25 cellular contexts compared by ENCODE assay signal in the genomic region with DNA sequence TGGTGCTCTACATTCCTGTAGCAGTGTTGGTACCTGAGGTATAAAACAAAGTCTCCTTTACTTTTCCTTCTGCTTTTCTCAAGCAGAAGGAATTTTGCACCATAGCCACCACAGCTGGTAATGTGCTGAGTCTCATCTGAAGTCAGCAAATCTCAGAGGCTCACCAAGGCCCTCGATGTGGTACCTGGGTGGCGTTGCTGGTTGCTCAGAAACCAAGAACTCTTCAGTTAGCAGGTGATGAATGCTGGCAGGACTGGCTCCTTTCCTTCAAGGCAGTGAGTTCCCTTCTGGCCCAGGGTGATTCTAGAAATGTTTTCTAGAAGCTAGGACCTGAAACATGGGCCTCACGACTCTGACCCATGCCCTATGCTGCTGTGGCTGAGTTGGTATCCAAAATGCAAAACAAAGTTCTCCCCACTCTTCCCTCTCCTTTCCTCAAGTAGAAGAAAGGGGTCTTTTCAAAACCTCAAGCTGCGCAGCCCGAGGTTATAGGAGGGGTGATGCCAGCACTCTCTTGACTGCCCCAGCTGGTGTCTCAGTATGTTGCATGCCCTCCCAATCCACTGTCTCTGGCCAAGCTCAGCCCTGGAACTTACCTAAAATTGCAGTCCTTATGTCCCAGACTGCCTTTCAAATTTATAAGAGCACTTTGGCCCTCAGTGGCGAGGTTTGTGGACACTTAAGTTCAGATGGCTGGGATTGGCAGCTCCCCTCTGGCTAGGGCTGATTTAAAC.
"Had no signal": no experiment of that assay in that cellular context is flagged by ENCODE, and none has a peak within 500 bp of the region (broad histone marks: within the 10 kb centered on the region; RNA-seq: fewer than 3 reads in every experiment).

No MANE protein-coding gene starts in this region.

- H3K27ac ChIP-seq: left ventricle myocardium inferior, neutrophil, ovary, right atrium auricular region, right lobe of liver, suprapubic skin, thoracic aorta, tibial artery, upper lobe of right lung had no signal

- H3K4me3 Mint-ChIP-seq: immature natural killer cell; naive thymus-derived CD4-positive, alpha-beta T cell; natural killer cell treated with Interleukin-12 subunit alpha and Interleukin-12 subunit beta and Interleukin-15 and Interleukin-18, amount 100 ng/mL, for 72 hours; stimulated activated naive B cell treated with anti-CD40 and anti-IgM and Interleukin-4, amounts not matched to agents 10 μg/mL and 1 μg/mL and 100 μg/mL, for 72 hours; stimulated activated naive CD8-positive, alpha-beta T cell treated with anti-CD3 and anti-CD28 coated beads, Interleukin-15, Interleukin-2, amounts not matched to agents 100 ng/mL and 50 ng/mL, for 24 hours had no signal

- H3K27me3 Mint-ChIP-seq: naive thymus-derived CD4-positive, alpha-beta T cell; natural killer cell treated with Interleukin-12 subunit alpha and Interleukin-12 subunit beta and Interleukin-15 and Interleukin-18, amount 100 ng/mL, for 72 hours; stimulated activated naive B cell treated with anti-CD40 and anti-IgM and Interleukin-4, amounts not matched to agents 10 μg/mL and 1 μg/mL and 100 μg/mL, for 72 hours; stimulated activated naive CD8-positive, alpha-beta T cell treated with anti-CD3 and anti-CD28 coated beads, Interleukin-15, Interleukin-2, amounts not matched to agents 100 ng/mL and 50 ng/mL, for 24 hours had no signal

- H3K4me1 ChIP-seq: left ventricle myocardium inferior, right atrium auricular region, right lobe of liver, suprapubic skin, tibial artery, upper lobe of right lung had no signal

- H3K27me3 ChIP-seq: neutrophil, ovary, right atrium auricular region, right lobe of liver, suprapubic skin, tibial artery, upper lobe of right lung had no signal

- ATAC-seq: mucosa of descending colon; naive thymus-derived CD4-positive, alpha-beta T cell; natural killer cell treated with Interleukin-12 subunit alpha and Interleukin-12 subunit beta and Interleukin-15 and Interleukin-18, amount 100 ng/mL, for 72 hours; right lobe of liver; stimulated activated naive B cell treated with anti-CD40 and anti-IgM and Interleukin-4, amounts not matched to agents 10 μg/mL and 1 μg/mL and 100 μg/mL, for 72 hours; upper lobe of right lung had no signal

- H3K4me3 ChIP-seq: left ventricle myocardium inferior, lung, mucosa of descending colon, ovary, right atrium auricular region, right lobe of liver, suprapubic skin, thoracic aorta, tibial artery, upper lobe of right lung had no signal

- H3K27ac Mint-ChIP-seq: immature natural killer cell; naive thymus-derived CD4-positive, alpha-beta T cell; natural killer cell treated with Interleukin-12 subunit alpha and Interleukin-12 subunit beta and Interleukin-15 and Interleukin-18, amount 100 ng/mL, for 72 hours; progenitor cell of endocrine pancreas; stimulated activated naive B cell treated with anti-CD40 and anti-IgM and Interleukin-4, amounts not matched to agents 10 μg/mL and 1 μg/mL and 100 μg/mL, for 72 hours; stimulated activated naive CD8-positive, alpha-beta T cell treated with anti-CD3 and anti-CD28 coated beads, Interleukin-15, Interleukin-2, amounts not matched to agents 100 ng/mL and 50 ng/mL, for 24 hours had no signal

- H3K4me1 Mint-ChIP-seq: immature natural killer cell; naive thymus-derived CD4-positive, alpha-beta T cell; stimulated activated naive B cell treated with anti-CD40 and anti-IgM and Interleukin-4, amounts not matched to agents 10 μg/mL and 1 μg/mL and 100 μg/mL, for 72 hours had no signal

- H3K9me3 ChIP-seq: neutrophil, ovary, right atrium auricular region, right lobe of liver, suprapubic skin, thoracic aorta, tibial artery, upper lobe of right lung had no signal

- H3K36me3 Mint-ChIP-seq: immature natural killer cell; naive thymus-derived CD4-positive, alpha-beta T cell; natural killer cell treated with Interleukin-12 subunit alpha and Interleukin-12 subunit beta and Interleukin-15 and Interleukin-18, amount 100 ng/mL, for 72 hours; stimulated activated naive B cell treated with anti-CD40 and anti-IgM and Interleukin-4, amounts not matched to agents 10 μg/mL and 1 μg/mL and 100 μg/mL, for 72 hours had no signal

- H3K36me3 ChIP-seq: left ventricle myocardium inferior, neutrophil, ovary, right atrium auricular region, right lobe of liver, suprapubic skin, thoracic aorta, tibial artery, upper lobe of right lung had no signal

- DNase-seq: hippocampal formation; immature natural killer cell; left ventricle myocardium inferior; midbrain; mucosa of descending colon; naive thymus-derived CD4-positive, alpha-beta T cell; occipital lobe; ovary; right lobe of liver; stimulated activated CD4-positive, alpha-beta T cell treated with anti-CD3 and anti-CD28 coated beads, Interleukin-12 subunit alpha, Interleukin-12 subunit beta, amount 100 ng/mL, for 4 hours; stimulated activated CD4-positive, alpha-beta T cell treated with anti-CD3 and anti-CD28 coated beads, Interleukin-15, amount 100 ng/mL, for 24 hours; stimulated activated CD4-positive, alpha-beta T cell treated with anti-CD3 and anti-CD28 coated beads, Interleukin-2, amount 100 ng/mL, for 24 hours; stimulated activated CD4-positive, alpha-beta T cell treated with anti-CD3 and anti-CD28 coated beads, Interleukin-4, amount 100 ng/mL, for 1 hour; stimulated activated naive B cell treated with anti-CD40 and anti-IgM and Interleukin-4, amounts not matched to agents 10 μg/mL and 1 μg/mL and 100 μg/mL, for 72 hours; tibial artery; trophoblast cell; upper lobe of right lung had no signal
